In the genomic region with DNA sequence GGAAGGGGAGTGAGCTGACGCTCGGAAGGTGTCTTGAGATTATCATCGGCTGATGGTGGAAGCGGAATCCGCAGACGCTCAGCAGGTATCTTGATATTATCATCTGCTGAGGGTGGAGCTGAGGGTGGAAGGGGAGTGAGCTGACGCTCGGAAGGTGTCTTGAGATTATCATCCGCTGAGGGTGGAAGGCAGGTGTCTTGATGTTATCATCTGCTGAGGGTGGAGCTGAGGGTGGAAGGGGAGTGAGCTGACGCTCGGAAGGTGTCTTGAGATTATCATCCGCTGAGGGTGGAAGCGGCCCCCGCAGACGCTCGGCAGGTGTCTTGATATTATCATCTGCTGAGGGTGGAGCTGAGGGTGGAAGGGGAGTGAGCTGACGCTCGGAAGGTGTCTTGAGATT, we compare ENCODE assay signal across 8 cellular contexts. TPM values are rescaled to one million over a fixed set of nuclear protein-coding genes. Genes with fewer than 3 reads are reported as not detected.
DNase-seq lines count a peak whose midpoint lies in the region; ATAC-seq and TF ChIP-seq lines count a peak whose summit lies in the region.
"Not testable (repeated sequence)": the region's sequence is repeated elsewhere in the genome, so short reads cannot be mapped to it uniquely, and the experiment has no call there.

No MANE protein-coding gene starts in this region.

- intact Hi-C loops in CD4-positive, alpha-beta memory T cell (cut with micrococcal nuclease); activated T-helper 1 cell treated with anti-CD3 and anti-CD28 coated beads, Interleukin-12 subunit alpha, Interleukin-12 subunit beta, Interleukin-2, Interleukin-4 antibody, amounts not matched to agents 30 ng/mL and 10 ng/mL and 1 ng/mL, durations not matched to agents 14 hours and 24 hours and 36 hours (cut with micrococcal nuclease); activated naive CD4-positive, alpha-beta T cell treated with anti-CD3 and anti-CD28 coated beads for 36 hours (cut with micrococcal nuclease): not testable (repeated sequence)

- not testable (repeated sequence) for H3K4me3 ChIP-seq in CD4-positive, alpha-beta memory T cell (ENCODE audit: low read length in 2 of 2); effector memory CD4-positive, alpha-beta T cell (ENCODE audit: insufficient read depth, low read depth, low read length, poor library complexity, severe bottlenecking)
- H3K4me3 ChIP-seq in HUES6 (ENCODE audit: low read depth, low read length) = peak overlapping the region; percentile 41

- H3K9ac ChIP-seq in HUES6 (ENCODE audit: low read length) = not testable (repeated sequence)

- peak; percentile 65 to 85 (median 66) for DNase-seq in CD4-positive, alpha-beta memory T cell
- DNase-seq in T-cell = peak in 30 of 34 experiments; percentile 5 to 74 (median 45)
- DNase-seq in WTC11 (ENCODE audit: low spot score); activated naive CD4-positive, alpha-beta T cell treated with anti-CD3 and anti-CD28 coated beads for 36 hours: not testable (repeated sequence)
- peak; percentile 9 for DNase-seq in activated T-helper 1 cell treated with anti-CD3 and anti-CD28 coated beads, Interleukin-12 subunit alpha, Interleukin-12 subunit beta, Interleukin-2, Interleukin-4 antibody, amounts not matched to agents 30 ng/mL and 10 ng/mL and 1 ng/mL, durations not matched to agents 14 hours and 24 hours and 36 hours (ENCODE audit: low spot score)
- DNase-seq in effector memory CD4-positive, alpha-beta T cell = peak; percentile 28 to 42 (median 35)
- DNase-seq in naive thymus-derived CD8-positive, alpha-beta T cell = peak in 8 of 10 donors; percentile 41 to 75 (median 64)

- H3K27me3 Mint-ChIP-seq in CD4-positive, alpha-beta memory T cell; T-cell; WTC11 (ENCODE audit: low read depth); activated T-helper 1 cell treated with anti-CD3 and anti-CD28 coated beads, Interleukin-12 subunit alpha, Interleukin-12 subunit beta, Interleukin-2, Interleukin-4 antibody, amounts not matched to agents 30 ng/mL and 10 ng/mL and 1 ng/mL, durations not matched to agents 14 hours and 24 hours and 36 hours (ENCODE audit: insufficient read depth); activated naive CD4-positive, alpha-beta T cell treated with anti-CD3 and anti-CD28 coated beads for 36 hours (ENCODE audit: low read depth); naive thymus-derived CD8-positive, alpha-beta T cell: not testable (repeated sequence)

- not testable (repeated sequence) for H3K9me3 ChIP-seq in CD4-positive, alpha-beta memory T cell (ENCODE audit: control insufficient read depth in 1 of 2, low read length in 2 of 2); HUES6 (ENCODE audit: control insufficient read depth, insufficient read depth, low read depth, low read length); effector memory CD4-positive, alpha-beta T cell (ENCODE audit: control insufficient read depth, low read length)

- TF ChIP-seq CTCF in WTC11 (IDR thresholded peaks at IDR 0.05) = not testable (repeated sequence)

- H3K4me1 Mint-ChIP-seq in CD4-positive, alpha-beta memory T cell; T-cell; WTC11; activated T-helper 1 cell treated with anti-CD3 and anti-CD28 coated beads, Interleukin-12 subunit alpha, Interleukin-12 subunit beta, Interleukin-2, Interleukin-4 antibody, amounts not matched to agents 30 ng/mL and 10 ng/mL and 1 ng/mL, durations not matched to agents 14 hours and 24 hours and 36 hours (ENCODE audit: low read depth); activated naive CD4-positive, alpha-beta T cell treated with anti-CD3 and anti-CD28 coated beads for 36 hours (ENCODE audit: low read depth); naive thymus-derived CD8-positive, alpha-beta T cell: not testable (repeated sequence)

- H3K4me1 ChIP-seq in CD4-positive, alpha-beta memory T cell (ENCODE audit: insufficient read depth, low read length); HUES6 (ENCODE audit: control insufficient read depth, insufficient read depth, low read length); effector memory CD4-positive, alpha-beta T cell (ENCODE audit: control insufficient read depth, insufficient read depth, low read length, poor library complexity, severe bottlenecking): not testable (repeated sequence)

- not testable (repeated sequence) for H3K36me3 ChIP-seq in CD4-positive, alpha-beta memory T cell (ENCODE audit: insufficient read depth, low read length); HUES6 (ENCODE audit: control insufficient read depth, insufficient read depth, low read length); effector memory CD4-positive, alpha-beta T cell (ENCODE audit: control insufficient read depth, insufficient read depth, low read length)

- CTCF ChIA-PET in CD4-positive, alpha-beta memory T cell (lab: Charles Lee; ENCODE audit: partially characterized antibody); T-cell (lab: Charles Lee); WTC11 (lab: Charles Lee); activated naive CD4-positive, alpha-beta T cell treated with anti-CD3 and anti-CD28 coated beads for 36 hours (lab: Charles Lee): not testable (repeated sequence)

- ATAC-seq in T-cell (replicated peaks in 1 of 4); WTC11; naive thymus-derived CD8-positive, alpha-beta T cell: not testable (repeated sequence)

- not testable (repeated sequence) for H3K9me3 Mint-ChIP-seq in CD4-positive, alpha-beta memory T cell; T-cell; WTC11; activated T-helper 1 cell treated with anti-CD3 and anti-CD28 coated beads, Interleukin-12 subunit alpha, Interleukin-12 subunit beta, Interleukin-2, Interleukin-4 antibody, amounts not matched to agents 30 ng/mL and 10 ng/mL and 1 ng/mL, durations not matched to agents 14 hours and 24 hours and 36 hours; activated naive CD4-positive, alpha-beta T cell treated with anti-CD3 and anti-CD28 coated beads for 36 hours; naive thymus-derived CD8-positive, alpha-beta T cell

- not testable (repeated sequence) for H3K27me3 ChIP-seq in CD4-positive, alpha-beta memory T cell (ENCODE audit: insufficient read depth, low read length); effector memory CD4-positive, alpha-beta T cell (replicated peaks; ENCODE audit: control insufficient read depth, insufficient read depth, low read length, poor library complexity, severe bottlenecking)
- peaks cover 13% of the 10 kb centered on the region for H3K27me3 ChIP-seq in HUES6 (ENCODE audit: control insufficient read depth, insufficient read depth, low read length)

- H3K36me3 Mint-ChIP-seq in CD4-positive, alpha-beta memory T cell; T-cell; WTC11; activated T-helper 1 cell treated with anti-CD3 and anti-CD28 coated beads, Interleukin-12 subunit alpha, Interleukin-12 subunit beta, Interleukin-2, Interleukin-4 antibody, amounts not matched to agents 30 ng/mL and 10 ng/mL and 1 ng/mL, durations not matched to agents 14 hours and 24 hours and 36 hours (ENCODE audit: low read depth); activated naive CD4-positive, alpha-beta T cell treated with anti-CD3 and anti-CD28 coated beads for 36 hours (ENCODE audit: low read depth); naive thymus-derived CD8-positive, alpha-beta T cell: not testable (repeated sequence)

- peak overlapping the region; percentile 43 for H3K27ac ChIP-seq in CD4-positive, alpha-beta memory T cell (ENCODE audit: low read depth, low read length)
- not testable (repeated sequence) for H3K27ac ChIP-seq in HUES6 (ENCODE audit: low read depth, low read length)
- H3K27ac ChIP-seq in effector memory CD4-positive, alpha-beta T cell (ENCODE audit: insufficient read depth, low read length, poor library complexity, severe bottlenecking) = peak overlapping the region; percentile 42

- POLR2A ChIA-PET in CD4-positive, alpha-beta memory T cell (lab: Charles Lee; ENCODE audit: partially characterized antibody); T-cell (lab: Charles Lee); WTC11 (lab: Charles Lee); naive thymus-derived CD8-positive, alpha-beta T cell (lab: Charles Lee): not testable (repeated sequence)

- peak overlapping the region in 4 of 7 donors; percentile 69 to 93 (median 88) for H3K27ac Mint-ChIP-seq in CD4-positive, alpha-beta memory T cell
- H3K27ac Mint-ChIP-seq in T-cell; WTC11; activated T-helper 1 cell treated with anti-CD3 and anti-CD28 coated beads, Interleukin-12 subunit alpha, Interleukin-12 subunit beta, Interleukin-2, Interleukin-4 antibody, amounts not matched to agents 30 ng/mL and 10 ng/mL and 1 ng/mL, durations not matched to agents 14 hours and 24 hours and 36 hours; activated naive CD4-positive, alpha-beta T cell treated with anti-CD3 and anti-CD28 coated beads for 36 hours: not testable (repeated sequence)
- peak overlapping the region in 7 of 10 donors; percentile 4 to 90 (median 79) for H3K27ac Mint-ChIP-seq in naive thymus-derived CD8-positive, alpha-beta T cell

- H3K4me3 Mint-ChIP-seq in CD4-positive, alpha-beta memory T cell = peak overlapping the region in 3 of 8 donors; percentile 32 to 67 (median 49)
- H3K4me3 Mint-ChIP-seq in T-cell (peak overlapping the region in 1 of 3 donors; percentile 39), WTC11 (peak overlapping the region; percentile 37; the same call in 1 of the 2 replicates)
- H3K4me3 Mint-ChIP-seq in activated T-helper 1 cell treated with anti-CD3 and anti-CD28 coated beads, Interleukin-12 subunit alpha, Interleukin-12 subunit beta, Interleukin-2, Interleukin-4 antibody, amounts not matched to agents 30 ng/mL and 10 ng/mL and 1 ng/mL, durations not matched to agents 14 hours and 24 hours and 36 hours = not testable (repeated sequence)
- H3K4me3 Mint-ChIP-seq in activated naive CD4-positive, alpha-beta T cell treated with anti-CD3 and anti-CD28 coated beads for 36 hours = peak overlapping the region; percentile 42
- H3K4me3 Mint-ChIP-seq in naive thymus-derived CD8-positive, alpha-beta T cell = peak overlapping the region in 6 of 10 donors; percentile 44 to 59 (median 52)

RNA-seq across cellular contexts. Expression of a gene that starts 21.2 kb away (rescaled TPM):
- 100 to 1,000 TPM; 216 to 271 TPM for total RNA-seq in CD4-positive, alpha-beta memory T cell
- 10 to 100 TPM in 1 of 2 donors, 1 to 10 TPM in 1; 1.8 to 17.0 TPM for polyA plus RNA-seq in CD4-positive, alpha-beta memory T cell
- 100 to 1,000 TPM; 173 to 372 (median 216) TPM for total RNA-seq in T-cell
- 56.8 to 64.3 TPM (median 58.5 TPM) in 3 replicates for total RNA-seq in WTC11 (2021)
- 247 and 248 TPM in 2 replicates for total RNA-seq in activated T-helper 1 cell treated with anti-CD3 and anti-CD28 coated beads, Interleukin-12 subunit alpha, Interleukin-12 subunit beta, Interleukin-2, Interleukin-4 antibody, amounts not matched to agents 30 ng/mL and 10 ng/mL and 1 ng/mL, durations not matched to agents 14 hours and 24 hours and 36 hours
- total RNA-seq in activated naive CD4-positive, alpha-beta T cell treated with anti-CD3 and anti-CD28 coated beads for 36 hours = 10 to 100 TPM; 91.9 to 94.9 TPM
- total RNA-seq in naive thymus-derived CD8-positive, alpha-beta T cell = 100 to 1,000 TPM; 292 to 325 TPM
- 1 to 10 TPM; 5.2 to 6.0 (median 5.3) TPM for polyA plus RNA-seq in naive thymus-derived CD8-positive, alpha-beta T cell
